Comparison of ENCODE assay signal across 29 cellular contexts in the genomic region with DNA sequence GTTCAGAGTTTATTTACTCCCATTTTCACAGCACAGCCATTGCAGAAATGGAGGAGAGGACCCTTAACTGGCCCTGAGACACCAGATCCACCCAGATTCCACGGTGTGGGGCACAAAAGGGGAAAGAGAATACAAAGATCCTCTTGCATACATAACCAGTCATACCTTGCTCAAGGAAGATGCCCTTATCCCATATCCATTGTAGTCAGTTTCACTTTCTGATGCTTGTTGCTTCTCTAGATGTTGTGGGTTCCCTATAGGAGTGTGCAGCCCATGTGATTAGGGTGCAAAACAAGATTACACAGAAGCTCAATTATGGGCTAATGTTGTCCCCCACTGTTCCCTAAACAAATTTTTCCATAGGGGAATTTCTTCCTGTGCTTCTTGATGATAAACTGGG.
"Had no signal": no experiment of that assay in that cellular context is flagged by ENCODE, and none has a peak within 500 bp of the region (broad histone marks: within the 10 kb centered on the region; RNA-seq: fewer than 3 reads in every experiment).

No MANE protein-coding gene starts in this region.

- H3K27ac ChIP-seq: cardiac muscle cell, coronary artery, dorsolateral prefrontal cortex, neutrophil, ovary, right lobe of liver, skin epidermis, thoracic aorta had no signal

- DNase-seq: activated CD4-positive, alpha-beta memory T cell treated with anti-CD3 and anti-CD28 coated beads, Interleukin-2, amount 10 ng/mL, durations not matched to agents 7 days and 5 days; activated CD4-positive, alpha-beta T cell treated with anti-CD3 and anti-CD28 coated beads for 1 hour; activated CD4-positive, alpha-beta T cell treated with anti-CD3 and anti-CD28 coated beads, Interleukin-2, amount 10 ng/mL, durations not matched to agents 7 days and 5 days; activated CD8-positive, alpha-beta memory T cell treated with anti-CD3 and anti-CD28 coated beads, Interleukin-2, amount 50 U/mL, for 48 hours; activated T-cell treated with anti-CD3 and anti-CD28 coated beads, Interleukin-2, amount 50 U/mL, for 4 hours; cerebellar nuclear complex; dorsolateral prefrontal cortex; effector memory CD4-positive, alpha-beta T cell; erythroblast; foreskin fibroblast; head of caudate nucleus; hippocampal formation; left colon; naive B cell; nephron progenitor cell; ovary; right lobe of liver; stimulated activated CD4-positive, alpha-beta T cell treated with anti-CD3 and anti-CD28 coated beads, Interleukin-4, amount 100 ng/mL, for 24 hours; T-helper 9 cell; trophoblast cell had no signal

- H3K4me1 ChIP-seq: right lobe of liver had no signal

- H3K9me3 ChIP-seq: neutrophil, ovary, right lobe of liver, thoracic aorta had no signal

- H3K36me3 ChIP-seq: cardiac muscle cell, neutrophil, ovary, right lobe of liver, thoracic aorta had no signal

- H3K4me3 ChIP-seq: cardiac muscle cell, coronary artery, dorsolateral prefrontal cortex, ovary, right lobe of liver, skin epidermis, thoracic aorta had no signal

- FAIRE-seq: keratinocyte, urothelium cell line had no signal

- H3K27me3 ChIP-seq: cardiac muscle cell, dorsolateral prefrontal cortex, neutrophil, ovary, right lobe of liver had no signal

- ATAC-seq: activated T-cell treated with anti-CD3 and anti-CD28 coated beads, Interleukin-2, amount 50 U/mL, for 4 hours; activated T-helper 17 cell treated with anti-CD3 and anti-CD28 coated beads, Interleukin-2, amount 50 U/mL, for 72 hours; left colon; right lobe of liver; stimulated activated effector memory CD8-positive, alpha-beta T cell treated with anti-CD3 and anti-CD28 coated beads, Interleukin-12 subunit alpha, Interleukin-12 subunit beta, amount 100 ng/mL, for 72 hours had no signal
